In the genomic region with DNA sequence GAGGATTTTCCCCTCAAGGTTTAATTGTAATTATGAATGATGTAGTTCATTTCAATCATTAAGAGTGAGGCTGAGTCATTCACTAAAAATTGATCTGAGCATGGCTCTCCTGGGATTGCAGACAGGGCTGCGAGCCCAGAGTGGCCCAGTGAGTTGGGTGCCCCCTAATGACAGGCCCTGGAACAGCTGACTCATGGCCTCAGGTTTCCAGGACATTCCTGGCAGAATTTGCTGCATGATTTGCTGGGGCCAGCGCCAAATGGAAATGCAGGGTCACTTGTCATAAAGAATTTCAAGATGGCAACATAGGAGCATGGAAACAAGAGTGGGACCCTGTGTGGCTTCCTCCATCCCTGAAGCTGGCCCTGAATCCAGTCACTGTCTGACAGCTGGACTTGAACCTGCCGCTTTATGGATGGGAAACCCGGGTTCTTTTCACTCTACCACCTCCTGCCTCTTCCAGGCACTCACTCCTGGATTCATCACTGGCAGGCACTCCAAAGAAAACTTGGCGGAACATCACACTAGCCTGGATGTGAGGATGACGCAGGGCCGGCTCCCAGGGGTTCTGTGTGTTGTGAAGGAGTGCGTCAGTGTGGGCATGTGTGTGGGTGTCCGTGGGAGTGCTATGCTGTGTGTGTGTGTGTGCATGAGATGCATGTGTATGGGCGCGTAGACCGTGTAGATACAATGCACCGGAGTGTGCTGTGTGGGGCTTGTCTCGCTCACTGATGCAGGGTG, we compare ENCODE assay signal across 8 cellular contexts. TPM values are rescaled to one million over a fixed set of nuclear protein-coding genes. Genes with fewer than 3 reads are reported as not detected.
DNase-seq lines count a peak whose midpoint lies in the region; ATAC-seq and TF ChIP-seq lines count a peak whose summit lies in the region.

No MANE protein-coding gene starts in this region.

- peak; percentile 72 for DNase-seq in A673 (ENCODE audit: low spot score)
- DNase-seq in GM10266 (ENCODE audit: extremely low spot score) = no peak
- DNase-seq in NCI-H2196 (lab: John Stamatoyannopoulos, UW; ENCODE audit: unreplicated experiment) = peak; percentile 72
- DNase-seq in dedifferentiated amniotic fluid mesenchymal stem cell (ENCODE audit: extremely low spot score) = peak; percentile 47
- DNase-seq in mucosa of descending colon = peak in 1 of 3 donors; percentile 17

- H3K9me3 ChIP-seq in A673 (ENCODE audit: low read depth, low read length, poor library complexity, severe bottlenecking) (no peaks in the 10 kb centered on the region), mucosa of descending colon (no peaks in the 10 kb centered on the region)

- H3K36me3 ChIP-seq in A673 (ENCODE audit: insufficient read depth, low read length, poor library complexity, severe bottlenecking) (no peaks in the 10 kb centered on the region), mucosa of descending colon (ENCODE audit: low read depth) (no peaks in the 10 kb centered on the region)

- no peak overlapping the region for H3K4me3 ChIP-seq in A673 (ENCODE audit: low read depth, low read length, poor library complexity, severe bottlenecking)
- no peak overlapping the region for H3K4me3 ChIP-seq in mucosa of descending colon

- ATAC-seq in mucosa of descending colon (peak; percentile 71), HG03159 (IDR thresholded peaks at IDR 0.05; ENCODE audit: unreplicated experiment) (no peak), HG03097 (IDR thresholded peaks at IDR 0.05; ENCODE audit: low FRiP score, unreplicated experiment) (no peak), GM21825 (IDR thresholded peaks at IDR 0.05; ENCODE audit: unreplicated experiment) (no peak)

- H3K27me3 ChIP-seq in A673 (replicated peaks; ENCODE audit: insufficient read depth, low read depth, low read length, poor library complexity) = no peaks in the 10 kb centered on the region

- peak; percentile 78 for TF ChIP-seq CTCF in A673 (conservative IDR thresholded peaks at IDR 0.05; ENCODE audit: low read depth, low read length)
- peak; percentile 45 for TF ChIP-seq CTCF in GM10266 (IDR thresholded peaks at IDR 0.05; ENCODE audit: control insufficient read depth, insufficient read depth, low read depth, missing control alignments)
- TF ChIP-seq CTCF in mucosa of descending colon (IDR thresholded peaks at IDR 0.05) = no peak

- intact Hi-C loops in A673 (cut with micrococcal nuclease; ENCODE audit: unreplicated experiment) = no loop called here
- intact Hi-C loops in mucosa of descending colon (cut with DNase I, micrococcal nuclease) = no loop called here

- no TSS peak for BruUV-seq in A673 (replicated peaks; lab: Mats Ljungman, UMichigan)

- POLR2A ChIA-PET in A673 (lab: Charles Lee; ENCODE audit: low non-redundant PET) = no interaction called here

- H3K4me1 ChIP-seq in A673 (ENCODE audit: insufficient read depth, low read length, poor library complexity, severe bottlenecking) (peaks cover 10% of the 10 kb centered on the region), mucosa of descending colon (ENCODE audit: low read depth) (no peaks in the 10 kb centered on the region)

- H3K27ac ChIP-seq in A673 (ENCODE audit: low read depth, low read length, poor library complexity, severe bottlenecking) = no peak overlapping the region

- CTCF ChIA-PET in A673 (lab: Charles Lee) = no interaction called here

RNA-seq across cellular contexts. Expression of a gene that starts 15.2 kb away (rescaled TPM):
- total RNA-seq in A673 (2021) = not detected in 2 replicates
- total RNA-seq in mucosa of descending colon = under 1 TPM in 1 of 3 donors, not detected in 2; 0.60 TPM
